Comparison of ENCODE assay signal across 7 cellular contexts in genomic region chr7:87497482-87497881, GRCh38.
"Had no signal": no experiment of that assay in that cellular context is flagged by ENCODE, and none has a peak within 500 bp of the region (broad histone marks: within the 10 kb centered on the region; RNA-seq: fewer than 3 reads in every experiment).

No MANE protein-coding gene starts in this region.

- H3K27ac Mint-ChIP-seq: GM23338, H9 had no signal

- DNase-seq: H9, HCEC 1CT had no signal

- ATAC-seq: GM23338 had no signal

- H3K4me3 ChIP-seq: GM23338 had no signal

- H3K4me3 Mint-ChIP-seq: GM23338, H9, IgD-negative memory B cell had no signal

- H3K4me2 ChIP-seq: GM23338 had no signal

- FAIRE-seq: H1, H54, HTR-8/SVneo had no signal

- H3K27me3 Mint-ChIP-seq: IgD-negative memory B cell had no signal

- H3K4me1 Mint-ChIP-seq: H9 had no signal

- H3K9me3 Mint-ChIP-seq: GM23338, H9, IgD-negative memory B cell had no signal
